Comparison of ENCODE assay signal across 1 cellular context in genomic region chr6:107601406-107601805, GRCh38.
TF ChIP-seq lines count a peak whose summit lies in the region.

No MANE protein-coding gene starts in this region.

TF ChIP-seq in WTC11, 78 proteins besides CTCF, POLR2A, EP300 and RAD21 (continued from another document):
- TF ChIP-seq HMGXB4 (CRISPR knock-in tag; IDR thresholded peaks at IDR 0.05) (no peak), FOXP4 (CRISPR knock-in tag; IDR thresholded peaks at IDR 0.05) (no peak), GTF2I (CRISPR knock-in tag; conservative IDR thresholded peaks at IDR 0.05) (no peak), ESRRA (CRISPR knock-in tag; IDR thresholded peaks at IDR 0.05; ENCODE audit: borderline replicate concordance) (no peak), ZNF121 (CRISPR knock-in tag; IDR thresholded peaks at IDR 0.05) (no peak), ZNF219 (CRISPR knock-in tag; IDR thresholded peaks at IDR 0.05; ENCODE audit: borderline replicate concordance) (no peak), NR1H2 (CRISPR knock-in tag; IDR thresholded peaks at IDR 0.05) (no peak)
